ENCODE assay signal across 13 cellular contexts in the genomic region with DNA sequence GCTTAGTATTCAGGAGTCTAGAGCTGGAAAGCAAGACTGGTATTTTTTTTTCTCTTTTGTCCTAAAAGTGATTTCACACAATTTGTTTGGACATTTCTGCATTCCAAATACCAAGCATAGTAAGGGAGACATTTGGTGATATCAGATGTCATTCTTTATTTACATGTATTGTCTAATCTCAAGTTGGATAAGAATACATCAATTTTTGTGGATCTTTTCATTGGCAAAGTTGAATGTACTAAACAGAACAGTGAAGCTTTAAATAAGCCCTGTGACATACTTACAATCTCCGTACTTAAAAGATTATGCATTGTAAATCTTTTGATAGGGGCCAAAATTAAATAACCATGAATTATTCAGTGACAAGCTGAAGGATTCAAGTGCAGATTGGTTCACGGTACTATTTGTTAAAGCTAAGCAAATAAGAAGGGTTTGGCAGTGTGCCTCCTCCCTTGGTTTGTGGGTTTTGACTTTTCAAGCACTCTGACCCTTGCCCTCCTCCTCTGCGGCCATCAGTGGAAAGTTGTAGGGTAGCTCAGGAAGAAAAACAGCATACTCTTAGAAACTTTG.
A peak's percentile ranks its signal among the peaks of the same experiment; 100 is the strongest.
DNase-seq lines count a peak whose midpoint lies in the region; ATAC-seq, FAIRE-seq and TF ChIP-seq lines count a peak whose summit lies in the region.
"Had no signal": no experiment of that assay in that cellular context is flagged by ENCODE, and none has a peak within 500 bp of the region (broad histone marks: within the 10 kb centered on the region; RNA-seq: fewer than 3 reads in every experiment).

No MANE protein-coding gene starts in this region.

- H3K9me3 Mint-ChIP-seq in astrocyte (ENCODE audit: unreplicated experiment) = no peaks in the 10 kb centered on the region

- peaks cover 5% of the 10 kb centered on the region for H3K4me1 Mint-ChIP-seq in astrocyte (ENCODE audit: low read depth, unreplicated experiment)

- intact Hi-C loops in A673 (cut with micrococcal nuclease; ENCODE audit: unreplicated experiment) = no loop called here
- intact Hi-C loops in lower lobe of right lung (cut with DNase I) = no loop called here

- BruUV-seq in A673 (replicated peaks; lab: Mats Ljungman, UMichigan) = no TSS peak

- H3K36me3 ChIP-seq in A673 (ENCODE audit: insufficient read depth, low read length, poor library complexity, severe bottlenecking) = no peaks in the 10 kb centered on the region
- H3K36me3 ChIP-seq in MG63 = no peaks in the 10 kb centered on the region
- H3K36me3 ChIP-seq in astrocyte (ENCODE audit: insufficient read depth, low read length) = no peaks in the 10 kb centered on the region
- no peaks in the 10 kb centered on the region for H3K36me3 ChIP-seq in lower lobe of right lung
- H3K36me3 ChIP-seq: neutrophil had no signal

- H3K27me3 ChIP-seq in A673 (replicated peaks; ENCODE audit: insufficient read depth, low read depth, low read length, poor library complexity) (no peaks in the 10 kb centered on the region), MG63 (no peaks in the 10 kb centered on the region), astrocyte (ENCODE audit: insufficient read depth, low read length) (no peaks in the 10 kb centered on the region), lower lobe of right lung (ENCODE audit: low read depth) (no peaks in the 10 kb centered on the region)
- H3K27me3 ChIP-seq: neutrophil had no signal

- H3K4me2 ChIP-seq in astrocyte (ENCODE audit: low read length) = peak overlapping the region; percentile 11

- no peak overlapping the region for H3K4me3 Mint-ChIP-seq in astrocyte (ENCODE audit: unreplicated experiment)
- H3K4me3 Mint-ChIP-seq: B cell had no signal

- no peak overlapping the region for H2AFZ ChIP-seq in astrocyte (ENCODE audit: low read depth, low read length)

- H3K9me3 ChIP-seq in A673 (ENCODE audit: low read depth, low read length, poor library complexity, severe bottlenecking) = no peaks in the 10 kb centered on the region
- no peaks in the 10 kb centered on the region for H3K9me3 ChIP-seq in MG63
- H3K9me3 ChIP-seq in astrocyte (ENCODE audit: insufficient read depth, low read depth, low read length) = no peaks in the 10 kb centered on the region
- no peaks in the 10 kb centered on the region for H3K9me3 ChIP-seq in lower lobe of right lung
- H3K9me3 ChIP-seq: neutrophil had no signal

- no peaks in the 10 kb centered on the region for H3K27me3 Mint-ChIP-seq in astrocyte (ENCODE audit: low read depth, unreplicated experiment)
- H3K27me3 Mint-ChIP-seq: B cell had no signal

- FAIRE-seq in astrocyte (lab: Jason Lieb, UNC) = no peak

- ATAC-seq in lower lobe of right lung (peak; percentile 79), GM21619 (IDR thresholded peaks at IDR 0.05; ENCODE audit: unreplicated experiment) (no peak)
- ATAC-seq in activated CD4-positive, CD25-positive, alpha-beta regulatory T cell treated with anti-CD3 and anti-CD28 coated beads, Interleukin-2, amount 50 U/mL, for 24 hours = no peak
- ATAC-seq: HCT116 had no signal

- no peak overlapping the region for H3K9ac ChIP-seq in astrocyte (ENCODE audit: low read length)

- H3K4me3 ChIP-seq in A673 (ENCODE audit: low read depth, low read length, poor library complexity, severe bottlenecking) (no peak overlapping the region), MG63 (no peak overlapping the region), astrocyte (ENCODE audit: insufficient read depth, low read depth, low read length) (no peak overlapping the region), lower lobe of right lung (no peak overlapping the region)

- no peaks in the 10 kb centered on the region for H3K36me3 Mint-ChIP-seq in astrocyte (ENCODE audit: low read depth, unreplicated experiment)

- POLR2A ChIA-PET in A673 (lab: Charles Lee; ENCODE audit: low non-redundant PET) = no interaction called here

- H4K20me1 ChIP-seq in astrocyte (ENCODE audit: insufficient read depth, low read length) = no peaks in the 10 kb centered on the region

- no peak overlapping the region for H3K27ac Mint-ChIP-seq in astrocyte (ENCODE audit: unreplicated experiment)
- H3K27ac Mint-ChIP-seq: B cell had no signal

- CTCF ChIA-PET in A673 (lab: Charles Lee) = no interaction called here

- no peaks in the 10 kb centered on the region for H3K79me2 ChIP-seq in astrocyte (ENCODE audit: insufficient read depth, low read length)

- H3K4me1 ChIP-seq in A673 (ENCODE audit: insufficient read depth, low read length, poor library complexity, severe bottlenecking) = peaks cover 12% of the 10 kb centered on the region
- H3K4me1 ChIP-seq in astrocyte (ENCODE audit: insufficient read depth, low read length) = peaks cover 8% of the 10 kb centered on the region
- H3K4me1 ChIP-seq in lower lobe of right lung = peaks cover 10% of the 10 kb centered on the region

- H3K27ac ChIP-seq in A673 (ENCODE audit: low read depth, low read length, poor library complexity, severe bottlenecking) (no peak overlapping the region), astrocyte (ENCODE audit: low read depth, low read length) (no peak overlapping the region), lower lobe of right lung (no peak overlapping the region)
- H3K27ac ChIP-seq: neutrophil had no signal

- TF ChIP-seq CTCF in A673 (conservative IDR thresholded peaks at IDR 0.05; ENCODE audit: low read depth, low read length) (no peak), astrocyte (IDR thresholded peaks at IDR 0.05; ENCODE audit: insufficient read depth, low read depth, low read length) (no peak), lower lobe of right lung (IDR thresholded peaks at IDR 0.05) (no peak)

- DNase-seq in A673 (ENCODE audit: low spot score) (peak; percentile 32), MG63 (peak; percentile 6), astrocyte (ENCODE audit: low read depth) (peak; percentile 53), lower lobe of right lung (no peak), inferior parietal cortex (ENCODE audit: extremely low spot score) (no peak), NCI-H146 (lab: John Stamatoyannopoulos, UW) (no peak)
- DNase-seq: OCI-M1; stimulated activated CD8-positive, alpha-beta memory T cell treated with anti-CD3 and anti-CD28 coated beads, Interleukin-4, amount 100 ng/mL, for 48 hours had no signal

Comparison
In these comparisons a context has a peak if more than half of its experiments do, and no peak if none do; other contexts are left out.
1. DNase-seq: peak in A673 (single experiment), MG63 (single experiment) and astrocyte (single experiment); none in lower lobe of right lung (single experiment), inferior parietal cortex (single experiment) and NCI-H146 (single experiment).
2. ATAC-seq: peak in lower lobe of right lung (2 of 2); none in activated CD4-positive, CD25-positive, alpha-beta regulatory T cell treated with anti-CD3 and anti-CD28 coated beads, Interleukin-2, amount 50 U/mL, for 24 hours (0 of 2) and GM21619 (single experiment).